Comparison of ENCODE assay signal across 9 cellular contexts in genomic region chr3:138389841-138390581, GRCh38. TPM values are rescaled to one million over a fixed set of nuclear protein-coding genes. Genes with fewer than 3 reads are reported as not detected.
DNase-seq lines count a peak whose midpoint lies in the region; ATAC-seq, FAIRE-seq and TF ChIP-seq lines count a peak whose summit lies in the region.
"Had no signal": no experiment of that assay in that cellular context is flagged by ENCODE, and none has a peak within 500 bp of the region (broad histone marks: within the 10 kb centered on the region; RNA-seq: fewer than 3 reads in every experiment).

No MANE protein-coding gene starts in this region.

- ATAC-seq in heart left ventricle: peak; percentile 79 to 93 (median 90)
- ATAC-seq in HG02840 (IDR thresholded peaks at IDR 0.05; ENCODE audit: low FRiP score, unreplicated experiment): no peak

- TF ChIP-seq POLR2A in H54 (IDR thresholded peaks at IDR 0.05; ENCODE audit: low read depth, low read length) (no peak), heart left ventricle (IDR thresholded peaks at IDR 0.05) (peak in 1 of 2 donors; percentile 34)

- H3K9ac ChIP-seq in adipocyte (ENCODE audit: low read length) (peak overlapping the region; percentile 71), skeletal muscle satellite cell (ENCODE audit: low read depth, low read length) (peak overlapping the region; percentile 51)

- H3K27me3 Mint-ChIP-seq in activated naive CD4-positive, alpha-beta T cell treated with anti-CD3 and anti-CD28 coated beads for 36 hours (ENCODE audit: low read depth): no peaks in the 10 kb centered on the region

- H3K36me3 Mint-ChIP-seq in activated naive CD4-positive, alpha-beta T cell treated with anti-CD3 and anti-CD28 coated beads for 36 hours (ENCODE audit: low read depth): no peaks in the 10 kb centered on the region
- H3K36me3 Mint-ChIP-seq: activated naive CD4-positive, alpha-beta T cell treated with anti-CD3 and anti-CD28 coated beads, Interleukin-2, amount 50 U/mL, for 24 hours had no signal

- 34 to 48% (median 37%) methylated on average over 9 of the region's 9 CpGs for WGBS in heart left ventricle, 4 donors

- peak; percentile 86 for DNase-seq in H54 (ENCODE audit: insufficient read length, low spot score)
- peak; percentile 84 for DNase-seq in adipocyte (ENCODE audit: low read depth)
- peak in 3 of 5 donors; percentile 45 to 81 (median 58) for DNase-seq in heart left ventricle
- no peak for DNase-seq in NOMO-1 treated with DMSO at 0.1 percent for 48 hours (lab: John Stamatoyannopoulos, UW; ENCODE audit: unreplicated experiment)
- no peak for DNase-seq in pons (ENCODE audit: low spot score)
- DNase-seq in activated naive CD4-positive, alpha-beta T cell treated with anti-CD3 and anti-CD28 coated beads for 36 hours: no peak

- no peak overlapping the region for H3K4me3 Mint-ChIP-seq in activated naive CD4-positive, alpha-beta T cell treated with anti-CD3 and anti-CD28 coated beads for 36 hours
- H3K4me3 Mint-ChIP-seq: activated naive CD4-positive, alpha-beta T cell treated with anti-CD3 and anti-CD28 coated beads, Interleukin-2, amount 50 U/mL, for 24 hours had no signal

- H3K27me3 ChIP-seq in adipocyte (replicated peaks; ENCODE audit: control insufficient read depth, insufficient read depth, low read length) (no peaks in the 10 kb centered on the region), heart left ventricle (no peaks in the 10 kb centered on the region), skeletal muscle satellite cell (ENCODE audit: control insufficient read depth, insufficient read depth, low read length) (no peaks in the 10 kb centered on the region)

- CTCF ChIA-PET in activated naive CD4-positive, alpha-beta T cell treated with anti-CD3 and anti-CD28 coated beads for 36 hours (lab: Charles Lee): interaction anchor here (0.6 to 1.6 kb wide), 2 partner anchors 11 to 364 kb away, joined by 3 to 6 read pairs; no protein-coding TSS in a partner anchor

- H3K4me1 ChIP-seq in adipocyte (ENCODE audit: control insufficient read depth, insufficient read depth, low read length): peaks cover 28% of the 10 kb centered on the region
- H3K4me1 ChIP-seq in heart left ventricle: peaks cover 0 to 69% (median 28%) of the 10 kb centered on the region in 12 donors
- peaks cover 24% of the 10 kb centered on the region for H3K4me1 ChIP-seq in skeletal muscle satellite cell (ENCODE audit: control insufficient read depth, insufficient read depth, low read length)

- peaks cover 18% of the 10 kb centered on the region for H3K36me3 ChIP-seq in adipocyte (ENCODE audit: control insufficient read depth, insufficient read depth, low read length, severe bottlenecking)
- peaks cover 0 to 13% (median 0%) of the 10 kb centered on the region in 9 donors for H3K36me3 ChIP-seq in heart left ventricle
- no peaks in the 10 kb centered on the region for H3K36me3 ChIP-seq in skeletal muscle satellite cell (ENCODE audit: insufficient read depth, low read length)

- H3K4me2 ChIP-seq in skeletal muscle satellite cell (ENCODE audit: low read length): peak overlapping the region; percentile 78

- peak overlapping the region; percentile 40 for H3K4me3 ChIP-seq in adipocyte (ENCODE audit: low read length)
- H3K4me3 ChIP-seq in heart left ventricle: no peak overlapping the region
- peak overlapping the region; percentile 50 for H3K4me3 ChIP-seq in skeletal muscle satellite cell (ENCODE audit: low read length)

- intact Hi-C loops in heart left ventricle (cut with DNase I): no loop called here
- intact Hi-C loops in activated naive CD4-positive, alpha-beta T cell treated with anti-CD3 and anti-CD28 coated beads for 36 hours (cut with micrococcal nuclease): no loop called here

- H3K27ac Mint-ChIP-seq in activated naive CD4-positive, alpha-beta T cell treated with anti-CD3 and anti-CD28 coated beads for 36 hours: no peak overlapping the region
- H3K27ac Mint-ChIP-seq: activated naive CD4-positive, alpha-beta T cell treated with anti-CD3 and anti-CD28 coated beads, Interleukin-2, amount 50 U/mL, for 24 hours had no signal

- H3K9me3 Mint-ChIP-seq in activated naive CD4-positive, alpha-beta T cell treated with anti-CD3 and anti-CD28 coated beads for 36 hours: no peaks in the 10 kb centered on the region
- H3K9me3 Mint-ChIP-seq: activated naive CD4-positive, alpha-beta T cell treated with anti-CD3 and anti-CD28 coated beads, Interleukin-2, amount 50 U/mL, for 24 hours had no signal

- H3K27ac ChIP-seq in heart left ventricle: peak overlapping the region; percentile 18 to 96 (median 80)

- no peaks in the 10 kb centered on the region for H3K4me1 Mint-ChIP-seq in activated naive CD4-positive, alpha-beta T cell treated with anti-CD3 and anti-CD28 coated beads for 36 hours (ENCODE audit: low read depth)
- H3K4me1 Mint-ChIP-seq: activated naive CD4-positive, alpha-beta T cell treated with anti-CD3 and anti-CD28 coated beads, Interleukin-2, amount 50 U/mL, for 24 hours had no signal

- TF ChIP-seq CTCF in heart left ventricle (IDR thresholded peaks at IDR 0.05): no peak

- peak; percentile 75 for FAIRE-seq in H54 (lab: Jason Lieb, UNC)

- no peaks in the 10 kb centered on the region for H3K9me3 ChIP-seq in adipocyte (ENCODE audit: control insufficient read depth, low read length)
- H3K9me3 ChIP-seq in heart left ventricle: no peaks in the 10 kb centered on the region
- H3K9me3 ChIP-seq in skeletal muscle satellite cell (replicated peaks; ENCODE audit: low read length): no peaks in the 10 kb centered on the region

RNA-seq across cellular contexts. Expression of gene MRAS, which starts 41.6 kb away (rescaled TPM):
- 100 to 1,000 TPM; 227 to 413 (median 254) TPM for total RNA-seq in heart left ventricle
- 100 to 1,000 TPM; 112 to 245 TPM for polyA plus RNA-seq in heart left ventricle
- total RNA-seq in skeletal muscle satellite cell (2012; rRNA removed): 18.0 and 42.8 TPM in 2 replicates
- under 1 TPM; 0.52 to 0.62 TPM for total RNA-seq in activated naive CD4-positive, alpha-beta T cell treated with anti-CD3 and anti-CD28 coated beads for 36 hours

RNA-seq across cellular contexts. Expression of gene ESYT3, which starts 44.4 kb away (rescaled TPM):
- 1 to 10 TPM in 6 of 9 donors, under 1 TPM in 3; 0.87 to 2.7 (median 1.7) TPM for total RNA-seq in heart left ventricle
- 1 to 10 TPM in 1 of 2 donors, under 1 TPM in 1; 0.42 to 1.0 TPM for polyA plus RNA-seq in heart left ventricle
- total RNA-seq in skeletal muscle satellite cell (2012; rRNA removed): 0.25 and 0.44 TPM in 2 replicates
- 1 to 10 TPM in 1 of 2 experiments, under 1 TPM in 1; 0.96 to 1.1 TPM for total RNA-seq in activated naive CD4-positive, alpha-beta T cell treated with anti-CD3 and anti-CD28 coated beads for 36 hours

Comparison
In these comparisons a context has a peak if more than half of its experiments do, and no peak if none do; other contexts are left out.
1. DNase-seq: peak in H54 (single experiment), adipocyte (single experiment) and heart left ventricle (3 of 5); none in NOMO-1 treated with DMSO at 0.1 percent for 48 hours (single experiment), pons (single experiment) and activated naive CD4-positive, alpha-beta T cell treated with anti-CD3 and anti-CD28 coated beads for 36 hours (single experiment).
2. H3K4me3 ChIP-seq: peak in adipocyte (single experiment) and skeletal muscle satellite cell (single experiment); none in heart left ventricle (0 of 12).
3. RNA of gene MRAS, which starts 41.6 kb away (total RNA-seq): 227 to 413 TPM in heart left ventricle; 0.52 to 0.62 TPM in activated naive CD4-positive, alpha-beta T cell treated with anti-CD3 and anti-CD28 coated beads for 36 hours; every median in the first group is over 100 times any median in the second.